Comparison of ENCODE assay signal across 10 cellular contexts in genomic region chr7:835491-836401, GRCh38.
DNase-seq lines count a peak whose midpoint lies in the region; ATAC-seq, FAIRE-seq and TF ChIP-seq lines count a peak whose summit lies in the region.
"Had no signal": no experiment of that assay in that cellular context is flagged by ENCODE, and none has a peak within 500 bp of the region (broad histone marks: within the 10 kb centered on the region; RNA-seq: fewer than 3 reads in every experiment).

No MANE protein-coding gene starts in this region.

- DNase-seq in GM12864 (ENCODE audit: low read depth) (no peak), NCI-H524 (lab: John Stamatoyannopoulos, UW) (peak; percentile 80 to 85), epithelial cell of esophagus (ENCODE audit: low read depth) (peak; percentile 91), pons (ENCODE audit: low spot score) (peak; percentile 40), H54 (ENCODE audit: insufficient read length, low spot score) (no peak)
- DNase-seq: stimulated activated CD4-positive, alpha-beta T cell treated with anti-CD3 and anti-CD28 coated beads, Interleukin-2, amount 100 ng/mL, for 48 hours had no signal

- TF ChIP-seq CTCF in GM12864 (IDR thresholded peaks at IDR 0.05; ENCODE audit: low read depth, low read length, missing control alignments) = no peak
- no peak for TF ChIP-seq CTCF in epithelial cell of esophagus (IDR thresholded peaks at IDR 0.05; ENCODE audit: insufficient read depth, low read depth, low read length, missing control alignments)

- TF ChIP-seq POLR2A in H54 (IDR thresholded peaks at IDR 0.05; ENCODE audit: low read depth, low read length) = no peak

- ATAC-seq in HG03108 (IDR thresholded peaks at IDR 0.05; ENCODE audit: unreplicated experiment) (no peak), HG02973 (IDR thresholded peaks at IDR 0.05; ENCODE audit: unreplicated experiment) (no peak), GM21529 (IDR thresholded peaks at IDR 0.05; ENCODE audit: unreplicated experiment) (no peak)

- FAIRE-seq in H54 (lab: Jason Lieb, UNC) = no peak

- H3K4me3 ChIP-seq in GM12864 (ENCODE audit: low read depth, low read length) (peak overlapping the region; percentile 49), epithelial cell of esophagus (ENCODE audit: low read length) (no peak overlapping the region)
- H3K4me3 ChIP-seq: adrenal gland had no signal

Comparison
In these comparisons a context has a peak if more than half of its experiments do, and no peak if none do; other contexts are left out.
1. DNase-seq: peak in NCI-H524 (2 of 2), epithelial cell of esophagus (single experiment) and pons (single experiment); none in GM12864 (single experiment) and H54 (single experiment).